Comparison of ENCODE assay signal across 8 cellular contexts in genomic region chr15:78077053-78077859, GRCh38. TPM values are rescaled to one million over a fixed set of nuclear protein-coding genes. Genes with fewer than 3 reads are reported as not detected.
A peak's percentile ranks its signal among the peaks of the same experiment; 100 is the strongest.
DNase-seq lines count a peak whose midpoint lies in the region; ATAC-seq, FAIRE-seq and TF ChIP-seq lines count a peak whose summit lies in the region.

Gene TBC1D2B (minus strand): TSS chr15:78077711. CDS start chr15:78077652, 59 bp downstream.

- FAIRE-seq in pancreas (lab: Jason Lieb, UNC) = no peak

- H3K36me3 ChIP-seq in SK-N-MC (ENCODE audit: insufficient read depth, low read length) (peaks cover 6% of the 10 kb centered on the region), pancreas (no peaks in the 10 kb centered on the region)

- H3K27me3 Mint-ChIP-seq in CD4-positive, alpha-beta T cell = no peaks in the 10 kb centered on the region
- H3K27me3 Mint-ChIP-seq in activated naive CD4-positive, alpha-beta T cell treated with anti-CD3 and anti-CD28 coated beads, Interleukin-2, amount 50 U/mL, for 24 hours = no peaks in the 10 kb centered on the region
- H3K27me3 Mint-ChIP-seq in type B pancreatic cell = no peaks in the 10 kb centered on the region

- peak; percentile 73 for ATAC-seq in CD4-positive, alpha-beta T cell (ENCODE audit: poor library complexity)
- peak; percentile 75 for ATAC-seq in GM19452 (IDR thresholded peaks at IDR 0.05; ENCODE audit: unreplicated experiment)
- peak; percentile 70 to 77 (median 76) for ATAC-seq in pancreas

- H3K9me3 Mint-ChIP-seq in CD4-positive, alpha-beta T cell = no peaks in the 10 kb centered on the region
- no peaks in the 10 kb centered on the region for H3K9me3 Mint-ChIP-seq in activated naive CD4-positive, alpha-beta T cell treated with anti-CD3 and anti-CD28 coated beads, Interleukin-2, amount 50 U/mL, for 24 hours
- no peaks in the 10 kb centered on the region for H3K9me3 Mint-ChIP-seq in type B pancreatic cell

- POLR2A ChIA-PET in CD4-positive, alpha-beta T cell (lab: Charles Lee) = interaction anchor here (0.6 to 14.8 kb wide), 7 partner anchors 8 to 45 kb away, joined by 3 to 304 read pairs (median 5); no protein-coding TSS in a partner anchor

- H3K4me3 Mint-ChIP-seq in CD4-positive, alpha-beta T cell = peak within 1 kb of the TSS; percentile 99
- peak within 1 kb of the TSS; percentile 95 for H3K4me3 Mint-ChIP-seq in activated naive CD4-positive, alpha-beta T cell treated with anti-CD3 and anti-CD28 coated beads, Interleukin-2, amount 50 U/mL, for 24 hours
- H3K4me3 Mint-ChIP-seq in type B pancreatic cell = peak within 1 kb of the TSS; percentile 98

- no peaks in the 10 kb centered on the region for H3K9me3 ChIP-seq in CD4-positive, alpha-beta T cell (ENCODE audit: control insufficient read depth, low read length)
- H3K9me3 ChIP-seq in SK-N-MC (ENCODE audit: low read depth, low read length) (no peaks in the 10 kb centered on the region), pancreas (no peaks in the 10 kb centered on the region)

- H3K4me1 Mint-ChIP-seq in CD4-positive, alpha-beta T cell (ENCODE audit: low read depth) = peaks cover 47% of the 10 kb centered on the region
- H3K4me1 Mint-ChIP-seq in activated naive CD4-positive, alpha-beta T cell treated with anti-CD3 and anti-CD28 coated beads, Interleukin-2, amount 50 U/mL, for 24 hours = peaks cover 42% of the 10 kb centered on the region
- peaks cover 17% of the 10 kb centered on the region for H3K4me1 Mint-ChIP-seq in type B pancreatic cell (ENCODE audit: unreplicated experiment)

- intact Hi-C loops in CD4-positive, alpha-beta T cell (cut with DNase I, micrococcal nuclease) = loop anchor here (1.0 to 5.0 kb wide), 5 partner anchors 26 to 220 kb away; partner anchors contain the start of gene SKIC8 (in 1 of the 2)
- intact Hi-C loops in head of caudate nucleus (cut with DNase I) = no loop called here
- intact Hi-C loops in pancreas (cut with DNase I) = loop anchor here in 1 of 3 donors (10.0 kb wide), 1 partner anchor 52 kb away; no protein-coding TSS in a partner anchor

- H3K9ac ChIP-seq in SK-N-MC (ENCODE audit: insufficient read length) = peak within 1 kb of the TSS; percentile 86

- peak within 1 kb of the TSS; percentile 85 for H3K4me3 ChIP-seq in SK-N-MC
- H3K4me3 ChIP-seq in pancreas = peak within 1 kb of the TSS; percentile 72 to 89 (median 81)

- CTCF ChIA-PET in CD4-positive, alpha-beta T cell (lab: Charles Lee) = interaction anchor here (1.1 to 1.5 kb wide), 4 partner anchors 26 to 77 kb away, joined by 3 to 6 read pairs (median 4); no protein-coding TSS in a partner anchor

- TF ChIP-seq CTCF in CD4-positive, alpha-beta T cell (IDR thresholded peaks at IDR 0.05) = no peak
- TF ChIP-seq CTCF in pancreas (IDR thresholded peaks at IDR 0.05) (no peak), type B pancreatic cell (conservative IDR thresholded peaks at IDR 0.05) (no peak)

- no peaks in the 10 kb centered on the region for H3K27me3 ChIP-seq in CD4-positive, alpha-beta T cell (ENCODE audit: control insufficient read depth, insufficient read depth, low read length)
- no peaks in the 10 kb centered on the region for H3K27me3 ChIP-seq in pancreas

- no peak within 1 kb of the TSS for H3K27ac Mint-ChIP-seq in CD4-positive, alpha-beta T cell
- peak within 1 kb of the TSS; percentile 97 for H3K27ac Mint-ChIP-seq in activated naive CD4-positive, alpha-beta T cell treated with anti-CD3 and anti-CD28 coated beads, Interleukin-2, amount 50 U/mL, for 24 hours
- peak within 1 kb of the TSS; percentile 85 for H3K27ac Mint-ChIP-seq in type B pancreatic cell

- H3K36me3 Mint-ChIP-seq in CD4-positive, alpha-beta T cell (ENCODE audit: low read depth) = peaks cover 26% of the 10 kb centered on the region
- peaks cover 4% of the 10 kb centered on the region for H3K36me3 Mint-ChIP-seq in activated naive CD4-positive, alpha-beta T cell treated with anti-CD3 and anti-CD28 coated beads, Interleukin-2, amount 50 U/mL, for 24 hours
- no peaks in the 10 kb centered on the region for H3K36me3 Mint-ChIP-seq in type B pancreatic cell

- peak; percentile 46 to 76 (median 59) for DNase-seq in CD4-positive, alpha-beta T cell
- DNase-seq in HT-29 (ENCODE audit: low spot score) (peak; percentile 71), SK-N-MC (ENCODE audit: low read depth, low spot score) (no peak), head of caudate nucleus (peak in 41 of 42 donors; percentile 27 to 90 (median 77)), pancreas (peak; percentile 61 to 88 (median 74)), type B pancreatic cell (ENCODE audit: extremely low spot score, unreplicated experiment) (peak; percentile 76)

- WGBS in pancreas, 2 donors = 0 to 2% methylated on average over 38 to 104 of the region's 104 CpGs

- H3K4me1 ChIP-seq in pancreas = peaks cover 0 to 19% (median 13%) of the 10 kb centered on the region in 3 donors

- H3K27ac ChIP-seq in CD4-positive, alpha-beta T cell (ENCODE audit: low read depth, low read length) = peak within 1 kb of the TSS; percentile 75
- H3K27ac ChIP-seq in SK-N-MC (peak within 1 kb of the TSS; percentile 84), pancreas (peak within 1 kb of the TSS; percentile 84 to 91 (median 88))

RNA-seq across cellular contexts. Expression of gene TBC1D2B, which starts in this region (rescaled TPM):
- 10 to 100 TPM; 89.3 to 97.6 TPM for total RNA-seq in CD4-positive, alpha-beta T cell
- total RNA-seq in HT-29 (2014; rRNA removed; shearing (Covaris generic)) = 20.4 and 25.1 TPM in 2 replicates
- 10 to 100 TPM; 16.1 to 35.8 (median 27.0) TPM for total RNA-seq in pancreas
- polyA plus RNA-seq in pancreas = 10 to 100 TPM; 13.4 to 13.8 TPM
- 17.4 and 22.1 TPM in 2 replicates for total RNA-seq in type B pancreatic cell (ENCODE audit: low replicate concordance)
